ENCODE assay signal across 1 cellular context in genomic region chr1:204928671-204929486, GRCh38.
TF ChIP-seq lines count a peak whose summit lies in the region.

No MANE protein-coding gene starts in this region.

TF ChIP-seq in HepG2, 621 proteins besides CTCF, POLR2A, EP300 and RAD21:
- TF ChIP-seq HINFP (CRISPR knock-in tag; IDR thresholded peaks at IDR 0.05; ENCODE audit: low read depth) (no peak), PLRG1 (conservative IDR thresholded peaks at IDR 0.05) (no peak), TBX3 (IDR thresholded peaks at IDR 0.05; ENCODE audit: borderline replicate concordance) (no peak), XRCC5 (optimal IDR thresholded peaks at IDR 0.05; ENCODE audit: low read length) (no peak), ZNF136 (CRISPR knock-in tag; IDR thresholded peaks at IDR 0.05; ENCODE audit: low read depth) (no peak), ZFP62 (CRISPR knock-in tag; IDR thresholded peaks at IDR 0.05) (no peak), GLMP (CRISPR knock-in tag; IDR thresholded peaks at IDR 0.05; ENCODE audit: borderline replicate concordance) (no peak), ZNF484 (CRISPR knock-in tag; IDR thresholded peaks at IDR 0.05; ENCODE audit: borderline replicate concordance, low read depth) (no peak), THRA (CRISPR knock-in tag; IDR thresholded peaks at IDR 0.05; ENCODE audit: borderline replicate concordance) (no peak), ETV6 (CRISPR knock-in tag; conservative IDR thresholded peaks at IDR 0.05) (no peak), ZNF18 (CRISPR knock-in tag; IDR thresholded peaks at IDR 0.05; ENCODE audit: insufficient replicate concordance) (no peak), HMGXB3 (CRISPR knock-in tag; IDR thresholded peaks at IDR 0.05; ENCODE audit: borderline replicate concordance) (no peak)
